In genomic region chr5:141657937-141658545, GRCh38 we compare ENCODE assay signal across 9 cellular contexts. TPM values are rescaled to one million over a fixed set of nuclear protein-coding genes. Genes with fewer than 3 reads are reported as not detected.
DNase-seq lines count a peak whose midpoint lies in the region; ATAC-seq and TF ChIP-seq lines count a peak whose summit lies in the region.
"Had no signal": no experiment of that assay in that cellular context is flagged by ENCODE, and none has a peak within 500 bp of the region (broad histone marks: within the 10 kb centered on the region; RNA-seq: fewer than 3 reads in every experiment).

No MANE protein-coding gene starts in this region.

- H3K4me3 Mint-ChIP-seq in activated T-cell treated with anti-CD3 and anti-CD28 coated beads, Interleukin-2, amount 50 U/mL, for 24 hours = no peak overlapping the region

- no peaks in the 10 kb centered on the region for H3K36me3 Mint-ChIP-seq in activated T-cell treated with anti-CD3 and anti-CD28 coated beads, Interleukin-2, amount 50 U/mL, for 24 hours (ENCODE audit: low read depth)

- no peak overlapping the region for H3K27ac ChIP-seq in RWPE1
- H3K27ac ChIP-seq: skin epidermis had no signal

- POLR2A ChIA-PET in GM10248 (lab: Yijun Ruan, JAX) = no interaction called here
- POLR2A ChIA-PET in RWPE1 (lab: Yijun Ruan, JAX; ENCODE audit: low non-redundant PET) = interaction anchor here (0.5 kb wide), 1 partner anchor 340 kb away, joined by 6 read pairs; no protein-coding TSS in a partner anchor

- DNase-seq in GM10248 (ENCODE audit: extremely low spot score) (peak; percentile 56), RWPE1 (ENCODE audit: low spot score) (peak; percentile 92), kidney epithelial cell (ENCODE audit: low read depth) (peak; percentile 78), NCI-H446 (lab: John Stamatoyannopoulos, UW) (no peak), NCI-H2081 treated with DMSO at 0.1 percent for 48 hours (lab: John Stamatoyannopoulos, UW) (no peak)
- no peak for DNase-seq in activated T-cell treated with anti-CD3 and anti-CD28 coated beads, Interleukin-2, amount 50 U/mL, for 24 hours

- CTCF ChIA-PET in GM10248 (lab: Yijun Ruan, JAX) = interaction anchor here (1.1 to 4.8 kb wide), 13 partner anchors 8 to 302 kb away, joined by 3 to 20 read pairs (median 7); partner anchors contain the start of gene DIAPH1
- CTCF ChIA-PET in RWPE1 (lab: Yijun Ruan, JAX) = interaction anchor here (0.6 to 2.0 kb wide), 3 partner anchors 11 to 221 kb away, joined by 3 to 5 read pairs (median 3); no protein-coding TSS in a partner anchor

- ATAC-seq in HG02571 (IDR thresholded peaks at IDR 0.05; ENCODE audit: unreplicated experiment) (peak; percentile 71), HG03097 (IDR thresholded peaks at IDR 0.05; ENCODE audit: low FRiP score, unreplicated experiment) (no peak)

- no peaks in the 10 kb centered on the region for H3K27me3 ChIP-seq in kidney epithelial cell (ENCODE audit: control insufficient read depth, insufficient read depth, low read length)

- H3K4me3 ChIP-seq in kidney epithelial cell (ENCODE audit: low read depth, low read length) = no peak overlapping the region
- H3K4me3 ChIP-seq: skin epidermis had no signal

- H3K27ac Mint-ChIP-seq in activated T-cell treated with anti-CD3 and anti-CD28 coated beads, Interleukin-2, amount 50 U/mL, for 24 hours = no peak overlapping the region

- TF ChIP-seq CTCF in GM10248 (IDR thresholded peaks at IDR 0.05; ENCODE audit: control extremely low read depth, extremely low read depth, low read depth, missing control alignments) = no peak
- no peak for TF ChIP-seq CTCF in RWPE1 (conservative IDR thresholded peaks at IDR 0.05; ENCODE audit: low read depth)
- TF ChIP-seq CTCF in kidney epithelial cell (IDR thresholded peaks at IDR 0.05; ENCODE audit: insufficient read depth, low read length, poor library complexity, severe bottlenecking) = no peak

- H3K9me3 Mint-ChIP-seq in activated T-cell treated with anti-CD3 and anti-CD28 coated beads, Interleukin-2, amount 50 U/mL, for 24 hours = no peaks in the 10 kb centered on the region

- no peaks in the 10 kb centered on the region for H3K27me3 Mint-ChIP-seq in activated T-cell treated with anti-CD3 and anti-CD28 coated beads, Interleukin-2, amount 50 U/mL, for 24 hours

- H3K4me1 Mint-ChIP-seq in activated T-cell treated with anti-CD3 and anti-CD28 coated beads, Interleukin-2, amount 50 U/mL, for 24 hours (ENCODE audit: low read depth) = peaks cover 3% of the 10 kb centered on the region

- H3K36me3 ChIP-seq in kidney epithelial cell (ENCODE audit: control insufficient read depth, insufficient read depth, low read length) = no peaks in the 10 kb centered on the region

RNA-seq across cellular contexts. Expression of gene FCHSD1, which starts 6.8 kb away (rescaled TPM):
- 18.1 and 38.5 TPM in 2 replicates for total RNA-seq in kidney epithelial cell

RNA-seq across cellular contexts. Expression of gene RELL2, which starts 21.2 kb away (rescaled TPM):
- total RNA-seq in kidney epithelial cell = 7.8 and 12.6 TPM in 2 replicates

RNA-seq across cellular contexts. Expression of gene HDAC3, which starts 21.4 kb away (rescaled TPM):
- 39.7 and 54.2 TPM in 2 replicates for total RNA-seq in kidney epithelial cell

RNA-seq across cellular contexts. Expression of gene ARAP3, which starts 24.0 kb away (rescaled TPM):
- 9.2 and 10.8 TPM in 2 replicates for total RNA-seq in kidney epithelial cell

RNA-seq across cellular contexts. Expression of gene DIAPH1, which starts 39.2 kb away (rescaled TPM):
- total RNA-seq in kidney epithelial cell = 99.7 and 103 TPM in 2 replicates

Comparison
In these comparisons a context has a peak if more than half of its experiments do, and no peak if none do; other contexts are left out.
1. DNase-seq: peak in GM10248 (single experiment), RWPE1 (single experiment) and kidney epithelial cell (single experiment); none in NCI-H446 (0 of 2), activated T-cell treated with anti-CD3 and anti-CD28 coated beads, Interleukin-2, amount 50 U/mL, for 24 hours (single experiment) and NCI-H2081 treated with DMSO at 0.1 percent for 48 hours (single experiment).